In genomic region chr17:81514485-81514734, GRCh38 we compare ENCODE assay signal across 1 cellular context.
TF ChIP-seq lines count a peak whose summit lies in the region.

No MANE protein-coding gene starts in this region.

TF ChIP-seq in K562, 482 proteins besides CTCF, POLR2A, EP300 and RAD21:
- peak; percentile 7; the same call in 1 of the 2 replicates for TF ChIP-seq POLR2G (IDR thresholded peaks at IDR 0.05; ENCODE audit: low read depth, low read length)
- TF ChIP-seq NR2C2 (CRISPR knock-in tag; IDR thresholded peaks at IDR 0.05) = no peak
- 0 out of 2 replicates have a peak, but pooled peaks have one; percentile 50 for TF ChIP-seq NR2C2 (tag; IDR thresholded peaks at IDR 0.05)
- no peak for TF ChIP-seq FUS (optimal IDR thresholded peaks at IDR 0.05; ENCODE audit: low read depth, low read length)
- TF ChIP-seq ZNF165 (CRISPR knock-in tag; IDR thresholded peaks at IDR 0.05; ENCODE audit: borderline replicate concordance) = no peak
- TF ChIP-seq ZBTB7A (IDR thresholded peaks at IDR 0.05; ENCODE audit: borderline replicate concordance, control insufficient read depth, low read depth, low read length) = 0 out of 2 replicates have a peak, but pooled peaks have one; percentile 16
- no peak for TF ChIP-seq ZBTB1 (CRISPR knock-in tag; IDR thresholded peaks at IDR 0.05; ENCODE audit: borderline replicate concordance, low read depth)
